In genomic region chr19:27876489-27876888, GRCh38 we compare ENCODE assay signal across 6 cellular contexts.
"Had no signal": no experiment of that assay in that cellular context is flagged by ENCODE, and none has a peak within 500 bp of the region (broad histone marks: within the 10 kb centered on the region; RNA-seq: fewer than 3 reads in every experiment).

No MANE protein-coding gene starts in this region.

- H3K4me1 Mint-ChIP-seq: IgD-negative memory B cell had no signal

- H3K27ac Mint-ChIP-seq: IgD-negative memory B cell had no signal

- H3K27me3 Mint-ChIP-seq: IgD-negative memory B cell had no signal

- ATAC-seq: HepG2, K562 had no signal

- H3K4me3 ChIP-seq: K562 had no signal

- H3K27ac ChIP-seq: HL-60 had no signal

- DNase-seq: IMR-90, KBM-7 had no signal
